Comparison of ENCODE assay signal across 14 cellular contexts in the genomic region with DNA sequence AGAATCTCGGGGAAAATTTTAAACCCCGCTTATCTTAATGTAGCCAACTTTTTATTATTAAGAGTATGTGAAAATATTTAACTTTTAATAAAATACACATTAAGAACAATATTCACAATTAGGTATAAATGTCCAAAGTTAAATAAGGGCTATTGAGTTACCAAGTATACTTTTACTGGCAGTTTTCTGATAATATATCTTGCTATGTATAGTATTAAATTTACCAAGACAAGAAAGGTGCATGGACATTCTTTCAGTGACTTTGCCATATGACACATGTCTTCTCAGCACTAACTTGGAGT.
"Had no signal": no experiment of that assay in that cellular context is flagged by ENCODE, and none has a peak within 500 bp of the region (broad histone marks: within the 10 kb centered on the region; RNA-seq: fewer than 3 reads in every experiment).

No MANE protein-coding gene starts in this region.

- H3K9ac ChIP-seq: neural progenitor cell had no signal

- H3K27me3 ChIP-seq: cardiac muscle cell, colonic mucosa, heart right ventricle, neural progenitor cell, pancreas, suprapubic skin, upper lobe of right lung had no signal

- H3K4me1 ChIP-seq: colonic mucosa, neural progenitor cell, pancreas, suprapubic skin, upper lobe of right lung had no signal

- H3K9me3 ChIP-seq: colonic mucosa, heart right ventricle, pancreas, suprapubic skin, upper lobe of right lung had no signal

- H2AFZ ChIP-seq: neural progenitor cell had no signal

- H3K27me3 Mint-ChIP-seq: activated CD4-positive, alpha-beta memory T cell treated with anti-CD3 and anti-CD28 coated beads for 36 hours had no signal

- H3K36me3 ChIP-seq: colonic mucosa, neural progenitor cell had no signal

- H3K4me3 ChIP-seq: cardiac muscle cell, colonic mucosa, heart right ventricle, neural progenitor cell, pancreas, suprapubic skin, upper lobe of right lung had no signal

- DNase-seq: activated CD4-positive, alpha-beta memory T cell treated with anti-CD3 and anti-CD28 coated beads for 36 hours; activated CD8-positive, alpha-beta memory T cell treated with anti-CD3 and anti-CD28 coated beads, Interleukin-2, amount 50 U/mL, for 4 hours; activated naive CD4-positive, alpha-beta T cell; colonic mucosa; pancreas; stimulated activated CD4-positive, alpha-beta T cell treated with anti-CD3 and anti-CD28 coated beads, Interleukin-2, amount 100 ng/mL, for 48 hours; stimulated activated naive CD8-positive, alpha-beta T cell treated with anti-CD3 and anti-CD28 coated beads, Interleukin-15, Interleukin-2, amounts not matched to agents 100 U/mL and 50 U/mL, for 24 hours; upper lobe of right lung had no signal

- ATAC-seq: stimulated activated naive CD8-positive, alpha-beta T cell treated with anti-CD3 and anti-CD28 coated beads, Interleukin-15, Interleukin-2, amounts not matched to agents 100 U/mL and 50 U/mL, for 24 hours had no signal

- H3K27ac ChIP-seq: cardiac muscle cell, colonic mucosa, neural progenitor cell, pancreas, suprapubic skin, upper lobe of right lung had no signal

- H3K4me2 ChIP-seq: neural progenitor cell had no signal

- H3K4me3 Mint-ChIP-seq: activated CD4-positive, alpha-beta memory T cell treated with anti-CD3 and anti-CD28 coated beads for 36 hours; activated T-helper 1 cell treated with anti-CD3 and anti-CD28 coated beads, Interleukin-12 subunit alpha, Interleukin-12 subunit beta, Interleukin-2, Interleukin-4 antibody, amounts not matched to agents 30 ng/mL and 10 ng/mL and 1 ng/mL, durations not matched to agents 14 hours and 24 hours and 36 hours; neural progenitor cell; T-helper 2 cell treated with Interferon-gamma antibody and Interleukin-4, amounts not matched to agents 5 μg/mL and 100 μg/mL, for 36 hours had no signal

- H3K27ac Mint-ChIP-seq: activated CD4-positive, alpha-beta memory T cell treated with anti-CD3 and anti-CD28 coated beads for 36 hours; activated T-helper 1 cell treated with anti-CD3 and anti-CD28 coated beads, Interleukin-12 subunit alpha, Interleukin-12 subunit beta, Interleukin-2, Interleukin-4 antibody, amounts not matched to agents 30 ng/mL and 10 ng/mL and 1 ng/mL, durations not matched to agents 14 hours and 24 hours and 36 hours; T-helper 2 cell treated with Interferon-gamma antibody and Interleukin-4, amounts not matched to agents 5 μg/mL and 100 μg/mL, for 36 hours had no signal

- H3K9me3 Mint-ChIP-seq: activated CD4-positive, alpha-beta memory T cell treated with anti-CD3 and anti-CD28 coated beads for 36 hours; activated T-helper 1 cell treated with anti-CD3 and anti-CD28 coated beads, Interleukin-12 subunit alpha, Interleukin-12 subunit beta, Interleukin-2, Interleukin-4 antibody, amounts not matched to agents 30 ng/mL and 10 ng/mL and 1 ng/mL, durations not matched to agents 14 hours and 24 hours and 36 hours; neural progenitor cell; T-helper 2 cell treated with Interferon-gamma antibody and Interleukin-4, amounts not matched to agents 5 μg/mL and 100 μg/mL, for 36 hours had no signal
